11 cellular contexts compared by ENCODE assay signal in the genomic region with DNA sequence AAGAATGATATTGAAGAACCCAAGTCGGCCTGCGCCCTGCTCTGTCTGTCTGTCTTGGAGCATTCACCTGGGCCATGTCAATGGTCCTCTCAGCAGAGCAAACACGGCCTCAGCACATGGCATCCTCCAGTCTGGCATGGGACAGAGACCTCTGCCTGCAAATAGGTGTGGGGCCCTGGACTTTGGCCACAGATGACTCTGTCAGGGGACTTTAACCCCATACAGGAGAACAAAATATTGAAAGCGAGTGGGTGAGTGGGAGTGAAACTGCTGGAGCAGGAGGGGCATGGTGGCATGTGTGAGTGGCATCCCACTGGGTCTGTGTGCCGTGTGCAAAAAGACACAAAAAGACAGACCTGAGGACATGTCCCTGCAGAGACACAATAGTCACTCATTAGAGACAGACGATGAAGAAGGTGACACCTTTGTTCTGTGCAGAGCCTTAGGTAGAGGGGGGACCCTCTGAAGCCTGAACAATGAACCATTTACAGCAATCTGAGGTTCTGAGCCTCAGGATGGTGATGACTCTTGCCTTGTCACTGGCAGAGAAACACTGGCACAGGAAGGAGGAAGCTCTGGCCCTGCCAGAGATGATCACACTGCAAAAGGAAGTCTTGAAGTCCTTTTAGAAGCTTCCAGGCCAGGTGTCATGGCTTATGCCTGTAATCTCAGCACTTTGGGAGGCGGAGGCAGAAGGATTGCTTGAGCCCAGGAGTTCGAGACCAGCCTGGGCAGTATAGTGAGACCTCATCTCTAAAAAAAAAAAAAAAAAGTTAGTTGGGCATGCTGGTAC. TPM values are rescaled to one million over a fixed set of nuclear protein-coding genes. Genes with fewer than 3 reads are reported as not detected.
DNase-seq lines count a peak whose midpoint lies in the region; TF ChIP-seq lines count a peak whose summit lies in the region.
"Had no signal": no experiment of that assay in that cellular context is flagged by ENCODE, and none has a peak within 500 bp of the region (broad histone marks: within the 10 kb centered on the region; RNA-seq: fewer than 3 reads in every experiment).

No MANE protein-coding gene starts in this region.

- H3K36me3 ChIP-seq in duodenal mucosa (ENCODE audit: control insufficient read depth in 1 of 2, insufficient read depth in 2 of 2, low read length in 2 of 2) (no peaks in the 10 kb centered on the region), osteoblast (ENCODE audit: insufficient read depth, low read length) (no peaks in the 10 kb centered on the region), right atrium auricular region (no peaks in the 10 kb centered on the region)
- H3K36me3 ChIP-seq: gastrocnemius medialis had no signal

- H3K4me3 Mint-ChIP-seq in T-helper 1 cell treated with Interleukin-12 subunit alpha and Interleukin-12 subunit beta and Interleukin-4 antibody, amounts not matched to agents 30 μg/mL and 1 μg/mL, for 36 hours, result peak overlapping the region; percentile 54
- H3K4me3 Mint-ChIP-seq in T-helper 2 cell treated with Interferon-gamma antibody and Interleukin-4, amounts not matched to agents 5 μg/mL and 100 μg/mL, for 36 hours, result no peak overlapping the region

- WGBS in lower leg skin, 2 donors, result 79 to 81% methylated on average over 8 of the region's 8 CpGs

- peaks cover 0 to 2% of the 10 kb centered on the region in 2 donors for H3K27me3 ChIP-seq in duodenal mucosa (ENCODE audit: control insufficient read depth in 1 of 2, insufficient read depth in 2 of 2, low read length in 2 of 2)
- H3K27me3 ChIP-seq in osteoblast (ENCODE audit: insufficient read depth, low read length), result no peaks in the 10 kb centered on the region
- H3K27me3 ChIP-seq in right atrium auricular region, result no peaks in the 10 kb centered on the region
- H3K27me3 ChIP-seq: gastrocnemius medialis, tibial nerve had no signal

- no peak overlapping the region for H3K4me2 ChIP-seq in osteoblast (ENCODE audit: insufficient read depth, low read length)

- no peaks in the 10 kb centered on the region for H4K20me1 ChIP-seq in osteoblast (ENCODE audit: insufficient read depth, low read length)

- TF ChIP-seq POLR2A in lower leg skin (IDR thresholded peaks at IDR 0.05), result no peak

- no peaks in the 10 kb centered on the region for H3K79me2 ChIP-seq in osteoblast (ENCODE audit: insufficient read depth, low read length)

- intact Hi-C loops in lower leg skin (cut with DNase I; ENCODE audit: low total_unique reads), result loop anchor here (2.0 kb wide), 1 partner anchor 25 kb away; no protein-coding TSS in a partner anchor

- H3K4me3 ChIP-seq in duodenal mucosa (ENCODE audit: low read depth in 1 of 2, low read length in 2 of 2) (no peak overlapping the region), osteoblast (ENCODE audit: insufficient read depth, low read length) (no peak overlapping the region), right atrium auricular region (no peak overlapping the region), lower leg skin (ENCODE audit: low read depth, poor library complexity, severe bottlenecking) (no peak overlapping the region)

- peak overlapping the region; percentile 60 for H3K27ac Mint-ChIP-seq in T-helper 1 cell treated with Interleukin-12 subunit alpha and Interleukin-12 subunit beta and Interleukin-4 antibody, amounts not matched to agents 30 μg/mL and 1 μg/mL, for 36 hours
- H3K27ac Mint-ChIP-seq in T-helper 2 cell treated with Interferon-gamma antibody and Interleukin-4, amounts not matched to agents 5 μg/mL and 100 μg/mL, for 36 hours, result peak overlapping the region; percentile 50

- peaks cover 60% of the 10 kb centered on the region for H3K4me1 Mint-ChIP-seq in T-helper 1 cell treated with Interleukin-12 subunit alpha and Interleukin-12 subunit beta and Interleukin-4 antibody, amounts not matched to agents 30 μg/mL and 1 μg/mL, for 36 hours (ENCODE audit: low read depth)
- peaks cover 53% of the 10 kb centered on the region for H3K4me1 Mint-ChIP-seq in T-helper 2 cell treated with Interferon-gamma antibody and Interleukin-4, amounts not matched to agents 5 μg/mL and 100 μg/mL, for 36 hours (ENCODE audit: low read depth)

- H3K9me3 ChIP-seq in duodenal mucosa (ENCODE audit: control insufficient read depth in 1 of 2, low read length in 2 of 2) (no peaks in the 10 kb centered on the region), osteoblast (ENCODE audit: low read depth, low read length) (no peaks in the 10 kb centered on the region), right atrium auricular region (no peaks in the 10 kb centered on the region)
- H3K9me3 ChIP-seq: gastrocnemius medialis, tibial nerve had no signal

- peak overlapping the region; percentile 1 to 20 for H3K9ac ChIP-seq in duodenal mucosa (ENCODE audit: low read depth in 1 of 2, low read length in 2 of 2)

- no peaks in the 10 kb centered on the region for H3K9me3 Mint-ChIP-seq in T-helper 1 cell treated with Interleukin-12 subunit alpha and Interleukin-12 subunit beta and Interleukin-4 antibody, amounts not matched to agents 30 μg/mL and 1 μg/mL, for 36 hours
- H3K9me3 Mint-ChIP-seq in T-helper 2 cell treated with Interferon-gamma antibody and Interleukin-4, amounts not matched to agents 5 μg/mL and 100 μg/mL, for 36 hours, result no peaks in the 10 kb centered on the region

- DNase-seq in T-helper 1 cell (no peak), osteoblast (ENCODE audit: insufficient read length, low spot score, missing footprints) (peak; percentile 43), GM19238 (ENCODE audit: insufficient read length, low spot score) (no peak), right atrium auricular region (ENCODE audit: low spot score) (no peak), lower leg skin (ENCODE audit: low spot score in 2 of 2) (no peak)
- DNase-seq in T-helper 2 cell treated with Interferon-gamma antibody and Interleukin-4, amounts not matched to agents 5 μg/mL and 100 μg/mL, for 36 hours (ENCODE audit: low spot score), result no peak
- DNase-seq: gastrocnemius medialis had no signal

- peaks cover 17 to 26% of the 10 kb centered on the region in 2 donors for H3K4me1 ChIP-seq in duodenal mucosa (ENCODE audit: control insufficient read depth in 1 of 2, insufficient read depth in 2 of 2, low read length in 2 of 2)
- H3K4me1 ChIP-seq in osteoblast (ENCODE audit: insufficient read depth, low read length), result peaks cover 10% of the 10 kb centered on the region
- H3K4me1 ChIP-seq in right atrium auricular region, result peaks cover 0 to 15% of the 10 kb centered on the region in 2 donors

- no peak overlapping the region for H2AFZ ChIP-seq in osteoblast (ENCODE audit: low read length)

- H3K27ac ChIP-seq in duodenal mucosa (ENCODE audit: low read depth, low read length) (no peak overlapping the region), osteoblast (ENCODE audit: low read depth, low read length) (no peak overlapping the region), right atrium auricular region (no peak overlapping the region)

- peaks cover 18% of the 10 kb centered on the region for H3K36me3 Mint-ChIP-seq in T-helper 1 cell treated with Interleukin-12 subunit alpha and Interleukin-12 subunit beta and Interleukin-4 antibody, amounts not matched to agents 30 μg/mL and 1 μg/mL, for 36 hours (ENCODE audit: low read depth)
- H3K36me3 Mint-ChIP-seq in T-helper 2 cell treated with Interferon-gamma antibody and Interleukin-4, amounts not matched to agents 5 μg/mL and 100 μg/mL, for 36 hours (ENCODE audit: low read depth), result peaks cover 2% of the 10 kb centered on the region

- no peaks in the 10 kb centered on the region for H3K27me3 Mint-ChIP-seq in T-helper 1 cell treated with Interleukin-12 subunit alpha and Interleukin-12 subunit beta and Interleukin-4 antibody, amounts not matched to agents 30 μg/mL and 1 μg/mL, for 36 hours (ENCODE audit: low read depth)
- peaks cover 2% of the 10 kb centered on the region for H3K27me3 Mint-ChIP-seq in T-helper 2 cell treated with Interferon-gamma antibody and Interleukin-4, amounts not matched to agents 5 μg/mL and 100 μg/mL, for 36 hours (ENCODE audit: low read depth)

- no peak for TF ChIP-seq CTCF in osteoblast (IDR thresholded peaks at IDR 0.05; ENCODE audit: extremely low read depth, low read depth, low read length)
- TF ChIP-seq CTCF in right atrium auricular region (IDR thresholded peaks at IDR 0.05), result no peak
- TF ChIP-seq CTCF in lower leg skin (IDR thresholded peaks at IDR 0.05), result no peak

RNA-seq across cellular contexts. Expression of gene LAG3, which starts 7.5 kb away (rescaled TPM):
- total RNA-seq in osteoblast (not detected in 2 replicates), right atrium auricular region (under 1 TPM in 1 of 2 donors, not detected in 1; 0.47 TPM), lower leg skin (1 to 10 TPM in 1 of 4 donors, under 1 TPM in 1, not detected in 2; 0.52 to 1.1 TPM)
- total RNA-seq: gastrocnemius medialis had no signal

RNA-seq across cellular contexts. Expression of gene CD4, which starts 9.5 kb away (rescaled TPM):
- total RNA-seq in osteoblast, result 10.9 and 15.0 TPM in 2 replicates
- total RNA-seq in right atrium auricular region, result 1 to 10 TPM; 3.2 to 7.3 TPM
- 1 to 10 TPM; 2.9 to 7.0 (median 3.6) TPM for total RNA-seq in lower leg skin
- total RNA-seq: OCI-LY7 had no signal

RNA-seq across cellular contexts. Expression of gene PTMS, which starts 13.7 kb away (rescaled TPM):
- total RNA-seq in osteoblast (70.4 and 72.7 TPM in 2 replicates), right atrium auricular region (100 to 1,000 TPM in 1 of 2 donors, 10 to 100 TPM in 1; 67.8 to 119 TPM), lower leg skin (100 to 1,000 TPM in 2 of 4 donors, 10 to 100 TPM in 2; 91.6 to 131 (median 114) TPM)

RNA-seq across cellular contexts. Expression of gene MLF2, which starts 26.9 kb away (rescaled TPM):
- 118 and 138 TPM in 2 replicates for total RNA-seq in osteoblast
- 100 to 1,000 TPM; 121 to 138 TPM for total RNA-seq in right atrium auricular region
- total RNA-seq in lower leg skin, result 100 to 1,000 TPM; 140 to 196 (median 175) TPM

RNA-seq across cellular contexts. Expression of gene GPR162, which starts 41.8 kb away (rescaled TPM):
- total RNA-seq in osteoblast (1.4 and 5.0 TPM in 2 replicates), right atrium auricular region (1 to 10 TPM in 1 of 2 donors, under 1 TPM in 1; 0.44 to 7.0 TPM), lower leg skin (1 to 10 TPM in 2 of 4 donors, under 1 TPM in 1, not detected in 1; 0.65 to 1.4 (median 1.3) TPM)
- total RNA-seq: OCI-LY7 had no signal
